ENCODE assay signal across 8 cellular contexts in genomic region chr1:52726265-52727113, GRCh38. TPM values are rescaled to one million over a fixed set of nuclear protein-coding genes. Genes with fewer than 3 reads are reported as not detected.
DNase-seq lines count a peak whose midpoint lies in the region; TF ChIP-seq lines count a peak whose summit lies in the region.

Gene ZYG11B (plus strand): TSS chr1:52726453. CDS start chr1:52726654, 201 bp downstream.

- intact Hi-C loops in stomach (cut with DNase I; ENCODE audit: low total_unique reads) = no loop called here

- H3K36me3 ChIP-seq in HAP-1 (replicated peaks) (no peaks in the 10 kb centered on the region), MM.1S (replicated peaks; ENCODE audit: insufficient read depth, low read length) (no peaks in the 10 kb centered on the region), neural cell (ENCODE audit: insufficient read depth, low read length) (no peaks in the 10 kb centered on the region), stomach (peaks cover 0 to 7% (median 2%) of the 10 kb centered on the region in 4 donors)

- H3K9ac ChIP-seq in MM.1S (ENCODE audit: low read length) (peak within 1 kb of the TSS; percentile 79), neural cell (ENCODE audit: low read length) (peak within 1 kb of the TSS; percentile 87)

- H3K4me2 ChIP-seq in MM.1S (ENCODE audit: low read depth, low read length) (peak within 1 kb of the TSS; percentile 95), neural cell (ENCODE audit: low read length) (peak within 1 kb of the TSS; percentile 81)

- peak; percentile 89 for DNase-seq in ELR (ENCODE audit: low read depth)
- DNase-seq in HAP-1 (ENCODE audit: low spot score in 2 of 2) = peak; percentile 77 to 94
- DNase-seq in MM.1S = peak; percentile 92
- DNase-seq in SHP77 treated with DMSO at 0.1 percent for 48 hours (lab: John Stamatoyannopoulos, UW) = peak; percentile 35
- peak; percentile 95 for DNase-seq in activated effector memory CD4-positive, alpha-beta T cell treated with anti-CD3 and anti-CD28 coated beads, Interleukin-2, amount 50 U/mL, for 16 hours
- peak; percentile 66 for DNase-seq in fibroblast of the conjunctiva (ENCODE audit: low read depth)
- peak; percentile 91 for DNase-seq in stomach

- no peaks in the 10 kb centered on the region for H3K9me2 ChIP-seq in MM.1S (replicated peaks; ENCODE audit: insufficient read depth, low read length)
- H3K9me2 ChIP-seq in neural cell (ENCODE audit: insufficient read depth, low read length) = no peaks in the 10 kb centered on the region

- TF ChIP-seq EP300 in neural cell (conservative IDR thresholded peaks at IDR 0.05; ENCODE audit: poor library complexity, severe bottlenecking) = peak; percentile 43
- TF ChIP-seq EP300 in stomach (IDR thresholded peaks at IDR 0.05) = no peak

- H3K79me2 ChIP-seq in MM.1S (ENCODE audit: low read length) (peaks cover 32% of the 10 kb centered on the region), neural cell (replicated peaks; ENCODE audit: insufficient read depth, low read length) (peaks cover 42% of the 10 kb centered on the region)

- in situ Hi-C loops in HAP-1 (cut with MboI; ENCODE audit: low sequenced_read_pairs) = no loop called here

- no peak for TF ChIP-seq RAD21 in neural cell (conservative IDR thresholded peaks at IDR 0.05)

- H3K9me3 ChIP-seq in HAP-1 (no peaks in the 10 kb centered on the region), MM.1S (replicated peaks; ENCODE audit: insufficient read depth, low read length) (no peaks in the 10 kb centered on the region), neural cell (ENCODE audit: low read length) (no peaks in the 10 kb centered on the region), stomach (no peaks in the 10 kb centered on the region)

- H3K4me1 ChIP-seq in HAP-1 (peaks cover 22% of the 10 kb centered on the region), MM.1S (ENCODE audit: low read length) (no peaks in the 10 kb centered on the region), stomach (peaks cover 13 to 34% (median 27%) of the 10 kb centered on the region in 4 donors)

- H4K20me1 ChIP-seq in MM.1S (ENCODE audit: insufficient read depth, low read length) (no peaks in the 10 kb centered on the region), neural cell (ENCODE audit: insufficient read depth) (no peaks in the 10 kb centered on the region)

- no peak for TF ChIP-seq CTCF in MM.1S (IDR thresholded peaks at IDR 0.05; ENCODE audit: low read length)
- peak; percentile 25 for TF ChIP-seq CTCF in neural cell (IDR thresholded peaks at IDR 0.05; ENCODE audit: poor library complexity, severe bottlenecking)
- no peak for TF ChIP-seq CTCF in stomach (IDR thresholded peaks at IDR 0.05)

- no peak for TF ChIP-seq POLR2A in stomach (IDR thresholded peaks at IDR 0.05)

- H3K27me3 ChIP-seq in HAP-1 (ENCODE audit: low read depth) = no peaks in the 10 kb centered on the region
- no peaks in the 10 kb centered on the region for H3K27me3 ChIP-seq in MM.1S (replicated peaks; ENCODE audit: insufficient read depth, low read length)
- no peaks in the 10 kb centered on the region for H3K27me3 ChIP-seq in neural cell (ENCODE audit: insufficient read depth, low read depth, low read length)
- H3K27me3 ChIP-seq in stomach = no peaks in the 10 kb centered on the region

- H3F3A ChIP-seq in MM.1S (ENCODE audit: insufficient read depth, low read length) = no peaks in the 10 kb centered on the region
- H3F3A ChIP-seq in neural cell (ENCODE audit: insufficient read depth, low read length, poor library complexity, severe bottlenecking) = no peaks in the 10 kb centered on the region

- 0 to 1% (median 0%) methylated on average over 9 to 59 of the region's 59 CpGs for WGBS in stomach, 5 donors

- peak within 1 kb of the TSS; percentile 94 for H2AFZ ChIP-seq in MM.1S (ENCODE audit: low read length)
- H2AFZ ChIP-seq in neural cell (ENCODE audit: low read depth, low read length) = peak within 1 kb of the TSS; percentile 84

- H3K4me3 ChIP-seq in HAP-1 (peak within 1 kb of the TSS; percentile 56), MM.1S (ENCODE audit: low read length) (peak within 1 kb of the TSS; percentile 99), neural cell (ENCODE audit: low read length) (peak within 1 kb of the TSS; percentile 75), stomach (peak within 1 kb of the TSS; percentile 65 to 98 (median 93))

- H3K27ac ChIP-seq in MM.1S (ENCODE audit: low read length) (peak within 1 kb of the TSS; percentile 46; the same call in 1 of the 2 replicates), neural cell (ENCODE audit: low read length) (peak within 1 kb of the TSS; percentile 89), stomach (peak within 1 kb of the TSS; percentile 86 to 97 (median 91))

TF ChIP-seq in neural cell, 6 proteins besides CTCF, POLR2A, EP300 and RAD21:
- TF ChIP-seq MXI1 (conservative IDR thresholded peaks at IDR 0.05; ENCODE audit: poor library complexity, severe bottlenecking) = peak; percentile 71
- peak; percentile 65 for TF ChIP-seq TAF1 (IDR thresholded peaks at IDR 0.05; ENCODE audit: low read depth)
- peak; percentile 92 for TF ChIP-seq POLR2AphosphoS5 (IDR thresholded peaks at IDR 0.05)
- no peak for TF ChIP-seq EZH2 (IDR thresholded peaks at IDR 0.05; ENCODE audit: borderline replicate concordance, insufficient read depth, low read length, poor library complexity, severe bottlenecking)
- TF ChIP-seq REST (IDR thresholded peaks at IDR 0.05; ENCODE audit: borderline replicate concordance) = peak; percentile 57
- TF ChIP-seq SMC3 (conservative IDR thresholded peaks at IDR 0.05; ENCODE audit: poor library complexity) = peak; percentile 12
TF ChIP-seq in neural cell: peak in this region for 5.

RNA-seq across cellular contexts. Expression of gene ZYG11B, which starts in this region (rescaled TPM):
- polyA plus RNA-seq in neural cell = 48.7 and 52.8 TPM in 2 replicates
- 177 and 199 TPM in 2 replicates for polyA minus RNA-seq in neural cell
- total RNA-seq in stomach = 10 to 100 TPM in 4 of 5 donors, 1 to 10 TPM in 1; 8.7 to 56.9 (median 29.8) TPM
- 1 to 10 TPM; 3.5 to 5.3 (median 3.8) TPM for polyA plus RNA-seq in stomach

Comparison
In these comparisons a context has a peak if more than half of its experiments do, and no peak if none do; other contexts are left out.
1. Peak in every context shown above with its lines: DNase-seq, H3K4me3 ChIP-seq and H3K27ac ChIP-seq.
2. DNase-seq: peak in every context shown above with its lines; median percentile 95 in activated effector memory CD4-positive, alpha-beta T cell treated with anti-CD3 and anti-CD28 coated beads, Interleukin-2, amount 50 U/mL, for 16 hours; 92 in MM.1S; 91 in stomach; 89 in ELR; 86 in HAP-1; 66 in fibroblast of the conjunctiva; 35 in SHP77 treated with DMSO at 0.1 percent for 48 hours.